Comparison of ENCODE assay signal across 17 cellular contexts in genomic region chr21:42759594-42759927, GRCh38.
"Had no signal": no experiment of that assay in that cellular context is flagged by ENCODE, and none has a peak within 500 bp of the region (broad histone marks: within the 10 kb centered on the region; RNA-seq: fewer than 3 reads in every experiment).

No MANE protein-coding gene starts in this region.

- H3K36me3 Mint-ChIP-seq: activated naive CD8-positive, alpha-beta T cell treated with anti-CD3 and anti-CD28 coated beads, Interleukin-2, amount 10 ng/mL, durations not matched to agents 7 days and 5 days; natural killer cell had no signal

- H3K9me3 ChIP-seq: gastrocnemius medialis, upper lobe of left lung had no signal

- H3K4me1 Mint-ChIP-seq: activated naive CD8-positive, alpha-beta T cell treated with anti-CD3 and anti-CD28 coated beads, Interleukin-2, amount 10 ng/mL, durations not matched to agents 7 days and 5 days had no signal

- DNase-seq: activated CD8-positive, alpha-beta memory T cell treated with anti-CD3 and anti-CD28 coated beads, Interleukin-2, amount 50 U/mL, for 48 hours; activated gamma-delta T cell treated with Interleukin-2 at 50 U/mL for 16 hours; activated naive CD8-positive, alpha-beta T cell treated with anti-CD3 and anti-CD28 coated beads, Interleukin-2, amount 10 ng/mL, durations not matched to agents 7 days and 5 days; activated T-cell treated with anti-CD3 and anti-CD28 coated beads, Interleukin-2, amount 50 U/mL, for 72 hours; gastrocnemius medialis; mammary epithelial cell; natural killer cell; occipital lobe; right cardiac atrium; small intestine; stimulated activated CD4-positive, alpha-beta T cell treated with anti-CD3 and anti-CD28 coated beads, Interleukin-4, amount 100 ng/mL, for 4 hours; stimulated activated CD8-positive, alpha-beta memory T cell treated with anti-CD3 and anti-CD28 coated beads, Interleukin-4, amount 100 ng/mL, for 48 hours; stimulated activated naive CD8-positive, alpha-beta T cell treated with anti-CD3 and anti-CD28 coated beads, Interleukin-15, Interleukin-2, amounts not matched to agents 100 U/mL and 50 U/mL, for 24 hours; T-helper 1 cell; T1000; upper lobe of left lung had no signal

- H3K27me3 ChIP-seq: gastrocnemius medialis, upper lobe of left lung had no signal

- H3K27ac Mint-ChIP-seq: activated naive CD8-positive, alpha-beta T cell treated with anti-CD3 and anti-CD28 coated beads, Interleukin-2, amount 10 ng/mL, durations not matched to agents 7 days and 5 days; activated T-cell treated with anti-CD3 and anti-CD28 coated beads, Interleukin-2, amount 50 U/mL, for 72 hours; natural killer cell had no signal

- H3K4me3 Mint-ChIP-seq: activated naive CD8-positive, alpha-beta T cell treated with anti-CD3 and anti-CD28 coated beads, Interleukin-2, amount 10 ng/mL, durations not matched to agents 7 days and 5 days; activated T-cell treated with anti-CD3 and anti-CD28 coated beads, Interleukin-2, amount 50 U/mL, for 72 hours; natural killer cell had no signal

- H3K4me1 ChIP-seq: gastrocnemius medialis, upper lobe of left lung had no signal

- ATAC-seq: activated T-cell treated with anti-CD3 and anti-CD28 coated beads, Interleukin-2, amount 50 U/mL, for 72 hours; gastrocnemius medialis; natural killer cell; right cardiac atrium; stimulated activated naive CD8-positive, alpha-beta T cell treated with anti-CD3 and anti-CD28 coated beads, Interleukin-15, Interleukin-2, amounts not matched to agents 100 U/mL and 50 U/mL, for 24 hours had no signal

- H3K9me3 Mint-ChIP-seq: activated naive CD8-positive, alpha-beta T cell treated with anti-CD3 and anti-CD28 coated beads, Interleukin-2, amount 10 ng/mL, durations not matched to agents 7 days and 5 days; activated T-cell treated with anti-CD3 and anti-CD28 coated beads, Interleukin-2, amount 50 U/mL, for 72 hours; natural killer cell had no signal

- H3K27ac ChIP-seq: gastrocnemius medialis, SK-N-MC, upper lobe of left lung had no signal

- H3K36me3 ChIP-seq: gastrocnemius medialis had no signal

- H3K4me3 ChIP-seq: gastrocnemius medialis, SK-N-MC, upper lobe of left lung had no signal

- H3K27me3 Mint-ChIP-seq: activated naive CD8-positive, alpha-beta T cell treated with anti-CD3 and anti-CD28 coated beads, Interleukin-2, amount 10 ng/mL, durations not matched to agents 7 days and 5 days had no signal
